ENCODE assay signal across 34 cellular contexts in genomic region chr14:97354119-97354722, GRCh38.
"Had no signal": no experiment of that assay in that cellular context is flagged by ENCODE, and none has a peak within 500 bp of the region (broad histone marks: within the 10 kb centered on the region; RNA-seq: fewer than 3 reads in every experiment).

No MANE protein-coding gene starts in this region.

- H3K4me2 ChIP-seq: KMS-11 had no signal

- H3K27me3 ChIP-seq: MG63 had no signal

- DNase-seq: Karpas-422, Kasumi-1, KG1, MG63, MM.1S, MV-4-11, NCI-H1048, NCI-H1092, NCI-H1092 treated with DMSO at 0.1 percent for 48 hours, NCI-H1105, NCI-H1105 treated with DMSO at 0.1 percent for 48 hours, NCI-H1417, NCI-H1417 treated with DMSO at 0.1 percent for 48 hours, NCI-H1436, NCI-H1436 treated with DMSO at 0.1 percent for 48 hours, NCI-H146, NCI-H1694, NCI-H1694 treated with DMSO at 0.1 percent for 48 hours, NCI-H187, NCI-H187 treated with DMSO at 0.1 percent for 48 hours, NCI-H1930, NCI-H2029, NCI-H2029 treated with DMSO at 0.1 percent for 48 hours, NCI-H2081, NCI-H2081 treated with DMSO at 0.1 percent for 48 hours, NCI-H2107, NCI-H2171, NCI-H2171 treated with DMSO at 0.1 percent for 48 hours, NCI-H2227 treated with DMSO at 0.1 percent for 48 hours, NCI-H226, NCI-H345, NCI-H446, NCI-H446 treated with DMSO at 0.1 percent for 48 hours had no signal

- H3K9ac ChIP-seq: KMS-11 had no signal

- H3K36me3 ChIP-seq: MG63 had no signal

- H3K27ac ChIP-seq: KMS-11 had no signal

- H3K4me3 ChIP-seq: MG63 had no signal

- H3K9me3 ChIP-seq: MG63 had no signal
